ENCODE assay signal across 17 cellular contexts in the genomic region with DNA sequence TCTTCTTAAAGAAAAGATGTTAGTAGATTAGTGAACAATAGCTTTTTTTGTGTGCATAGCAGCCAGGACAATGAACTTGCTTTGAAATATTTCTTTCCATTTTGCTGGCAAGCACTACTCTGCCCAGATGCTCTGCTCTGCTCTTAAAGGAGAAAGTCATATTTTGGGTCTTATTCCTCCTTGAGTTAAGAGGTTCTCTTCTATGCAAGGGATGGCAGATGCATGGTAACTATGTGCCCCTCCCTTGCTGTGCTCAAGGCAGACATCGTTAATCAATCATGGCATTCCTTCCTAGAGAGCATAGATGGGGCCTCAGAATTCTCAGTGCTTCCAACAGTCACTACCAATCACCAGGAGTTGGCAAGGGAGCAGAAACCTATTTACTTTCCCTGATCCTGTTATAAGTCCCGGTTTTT. TPM values are rescaled to one million over a fixed set of nuclear protein-coding genes. Genes with fewer than 3 reads are reported as not detected.
DNase-seq lines count a peak whose midpoint lies in the region; ATAC-seq and TF ChIP-seq lines count a peak whose summit lies in the region.
"Had no signal": no experiment of that assay in that cellular context is flagged by ENCODE, and none has a peak within 500 bp of the region (broad histone marks: within the 10 kb centered on the region; RNA-seq: fewer than 3 reads in every experiment).

No MANE protein-coding gene starts in this region.

- H3K4me2 ChIP-seq in IMR-90 (ENCODE audit: low read depth, low read length): no peak overlapping the region

- H4K91ac ChIP-seq in IMR-90 (ENCODE audit: insufficient read depth, low read depth, low read length): no peak overlapping the region

- H3K27me3 ChIP-seq in IMR-90 (ENCODE audit: control insufficient read depth, insufficient read depth, low read length): no peaks in the 10 kb centered on the region
- no peaks in the 10 kb centered on the region for H3K27me3 ChIP-seq in lower lobe of right lung (ENCODE audit: low read depth)
- H3K27me3 ChIP-seq: left lung, transverse colon had no signal

- no peak overlapping the region for H3K18ac ChIP-seq in IMR-90 (ENCODE audit: low read depth, low read length)

- CTCF ChIA-PET in IMR-90 (lab: Yijun Ruan, JAX): interaction anchor here (0.6 kb wide), 1 partner anchor 13 kb away, joined by 4 read pairs; no protein-coding TSS in a partner anchor

- H3K9me1 ChIP-seq in IMR-90 (ENCODE audit: insufficient read depth, low read length): 0 out of 2 replicates have a peak, but pooled peaks cover 4% of the 10 kb centered on the region

- intact Hi-C loops in IMR-90 (cut with micrococcal nuclease) (no loop called here), lower lobe of right lung (cut with DNase I) (no loop called here)

- H3K23ac ChIP-seq in IMR-90 (ENCODE audit: low read depth, low read length): no peak overlapping the region

- H3K4me3 Mint-ChIP-seq in progenitor cell of endocrine pancreas (ENCODE audit: low read depth): no peak overlapping the region
- H3K4me3 Mint-ChIP-seq: activated naive CD8-positive, alpha-beta T cell treated with anti-CD3 and anti-CD28 coated beads, Interleukin-2, amount 10 ng/mL, durations not matched to agents 7 days and 5 days; naive thymus-derived CD4-positive, alpha-beta T cell; T-helper 2 cell treated with Interferon-gamma antibody and Interleukin-4, amounts not matched to agents 5 μg/mL and 100 μg/mL, for 36 hours had no signal

- H3K9me3 ChIP-seq in IMR-90 (ENCODE audit: control insufficient read depth, insufficient read depth, low read length) (no peaks in the 10 kb centered on the region), lower lobe of right lung (no peaks in the 10 kb centered on the region)
- H3K9me3 ChIP-seq: left lung, transverse colon had no signal

- in situ Hi-C loops in IMR-90 (cut with MboI; ENCODE audit: low sequenced_read_pairs): no loop called here

- H3K4me1 ChIP-seq in IMR-90 (ENCODE audit: control insufficient read depth, insufficient read depth, low read length) (peaks cover 7% of the 10 kb centered on the region), lower lobe of right lung (peaks cover 11% of the 10 kb centered on the region)
- H3K4me1 ChIP-seq: left lung had no signal

- H3K14ac ChIP-seq in IMR-90 (replicated peaks; ENCODE audit: low read depth, low read length): no peak overlapping the region

- H3K27me3 Mint-ChIP-seq in progenitor cell of endocrine pancreas: no peaks in the 10 kb centered on the region
- H3K27me3 Mint-ChIP-seq: activated naive CD8-positive, alpha-beta T cell treated with anti-CD3 and anti-CD28 coated beads, Interleukin-2, amount 10 ng/mL, durations not matched to agents 7 days and 5 days; naive thymus-derived CD4-positive, alpha-beta T cell had no signal

- no peak overlapping the region for H4K5ac ChIP-seq in IMR-90 (ENCODE audit: low read depth, low read length)

- WGBS in IMR-90 (ENCODE audit: extremely low coverage in 2 of 2, insufficient read length in 1 of 2), 2 experiments: 63% methylated on average over 1 of the region's 2 CpGs; no CpG with 5 or more reads in 1 of the 2 experiments

- H2BK15ac ChIP-seq in IMR-90 (ENCODE audit: low read depth, low read length): no peak overlapping the region

- H2AK5ac ChIP-seq in IMR-90 (ENCODE audit: low read depth, low read length): no peak overlapping the region; the same call in 1 of the 2 replicates

- H2BK120ac ChIP-seq in IMR-90 (ENCODE audit: low read depth, low read length): no peak overlapping the region

- H3K4me1 Mint-ChIP-seq in progenitor cell of endocrine pancreas (ENCODE audit: low read depth): peaks cover 9% of the 10 kb centered on the region

- TF ChIP-seq CTCF in IMR-90 (conservative IDR thresholded peaks at IDR 0.05; ENCODE audit: low read depth, low read length): no peak
- no peak for TF ChIP-seq CTCF in GM10266 (IDR thresholded peaks at IDR 0.05; ENCODE audit: control insufficient read depth, insufficient read depth, low read depth, missing control alignments)
- no peak for TF ChIP-seq CTCF in progenitor cell of endocrine pancreas (IDR thresholded peaks at IDR 0.05; ENCODE audit: unreplicated experiment)
- no peak for TF ChIP-seq CTCF in lower lobe of right lung (IDR thresholded peaks at IDR 0.05)

- H3K27ac Mint-ChIP-seq in progenitor cell of endocrine pancreas: no peak overlapping the region
- H3K27ac Mint-ChIP-seq: T-helper 2 cell treated with Interferon-gamma antibody and Interleukin-4, amounts not matched to agents 5 μg/mL and 100 μg/mL, for 36 hours had no signal

- no peak for TF ChIP-seq POLR2A in IMR-90 (IDR thresholded peaks at IDR 0.05; ENCODE audit: low read depth, low read length)

- H2AFZ ChIP-seq in IMR-90 (replicated peaks; ENCODE audit: low read length, poor library complexity): no peak overlapping the region

- dilution Hi-C loops in IMR-90 (cut with HindIII; ENCODE audit: low sequenced_read_pairs, unreplicated experiment): no loop called here

- ATAC-seq in IMR-90 (ENCODE audit: low read depth): peak; percentile 63
- no peak for ATAC-seq in HG02885 (IDR thresholded peaks at IDR 0.05; ENCODE audit: poor library complexity, unreplicated experiment)
- no peak for ATAC-seq in lower lobe of right lung
- ATAC-seq: naive thymus-derived CD4-positive, alpha-beta T cell; Right ventricle myocardium inferior had no signal

- no peaks in the 10 kb centered on the region for H4K20me1 ChIP-seq in IMR-90 (ENCODE audit: insufficient read depth, low read length)

- H2BK20ac ChIP-seq in IMR-90 (ENCODE audit: low read depth, low read length): no peak overlapping the region

- no peak overlapping the region for H3K9ac ChIP-seq in IMR-90 (ENCODE audit: low read depth, low read length)

- no peak overlapping the region for H4K8ac ChIP-seq in IMR-90 (ENCODE audit: low read depth in 2 of 2, low read length in 2 of 2)

- no peak overlapping the region for H3K56ac ChIP-seq in IMR-90 (ENCODE audit: extremely low read depth, insufficient read depth, low read length)

- H3K4me3 ChIP-seq in IMR-90 (ENCODE audit: insufficient read depth, low read depth, low read length) (no peak overlapping the region), lower lobe of right lung (no peak overlapping the region)
- H3K4me3 ChIP-seq: left lung, transverse colon had no signal

- no peak overlapping the region for H3K4ac ChIP-seq in IMR-90 (ENCODE audit: low read depth, low read length)

- no peak for TF ChIP-seq RAD21 in IMR-90 (IDR thresholded peaks at IDR 0.05; ENCODE audit: low read length)

- H3K36me3 ChIP-seq in IMR-90 (ENCODE audit: control insufficient read depth, insufficient read depth, low read length) (peaks cover 20% of the 10 kb centered on the region), lower lobe of right lung (peaks cover 45% of the 10 kb centered on the region)
- H3K36me3 ChIP-seq: transverse colon had no signal

- BruUV-seq in IMR-90 (replicated peaks; lab: Mats Ljungman, UMichigan): no TSS peak

- H3K9me3 Mint-ChIP-seq in progenitor cell of endocrine pancreas (ENCODE audit: low read depth): no peaks in the 10 kb centered on the region
- H3K9me3 Mint-ChIP-seq: activated naive CD8-positive, alpha-beta T cell treated with anti-CD3 and anti-CD28 coated beads, Interleukin-2, amount 10 ng/mL, durations not matched to agents 7 days and 5 days; T-helper 2 cell treated with Interferon-gamma antibody and Interleukin-4, amounts not matched to agents 5 μg/mL and 100 μg/mL, for 36 hours had no signal

- H2BK5ac ChIP-seq in IMR-90 (ENCODE audit: low read depth, low read length, poor library complexity, severe bottlenecking): no peak overlapping the region

- peaks cover 10 to 13% of the 10 kb centered on the region in 2 experiments; a peak in 3 of 4 replicates for H3K79me1 ChIP-seq in IMR-90 (ENCODE audit: low read depth in 1 of 2, low read length in 2 of 2)

- POLR2A ChIA-PET in IMR-90 (lab: Charles Lee; ENCODE audit: unreplicated experiment): no interaction called here

- H2AK9ac ChIP-seq in IMR-90 (replicated peaks; ENCODE audit: low read depth, low read length, poor library complexity): no peak overlapping the region

- H3K36me3 Mint-ChIP-seq in progenitor cell of endocrine pancreas (ENCODE audit: insufficient read depth): peaks cover 7% of the 10 kb centered on the region

- H3K27ac ChIP-seq in IMR-90 (ENCODE audit: insufficient read depth, low read length) (no peak overlapping the region), lower lobe of right lung (no peak overlapping the region)
- H3K27ac ChIP-seq: left lung, transverse colon had no signal

- peak; percentile 53 for DNase-seq in COLO829 (ENCODE audit: low spot score)
- no peak for DNase-seq in IMR-90
- DNase-seq in astrocyte of the hippocampus (ENCODE audit: low read depth, low spot score): peak; percentile 11
- peak; percentile 55 for DNase-seq in medulla oblongata (ENCODE audit: extremely low spot score)
- no peak for DNase-seq in GM10266 (ENCODE audit: extremely low spot score)
- DNase-seq in progenitor cell of endocrine pancreas (ENCODE audit: low spot score, unreplicated experiment): no peak
- no peak for DNase-seq in lower lobe of right lung
- DNase-seq: activated CD4-positive, alpha-beta T cell treated with anti-CD3 and anti-CD28 coated beads for 48 hours; activated naive CD8-positive, alpha-beta T cell treated with anti-CD3 and anti-CD28 coated beads, Interleukin-2, amount 10 ng/mL, durations not matched to agents 7 days and 5 days; left lung; naive thymus-derived CD4-positive, alpha-beta T cell; NCI-H526 treated with DMSO at 0.1 percent for 48 hours; retina; transverse colon had no signal

TF ChIP-seq in IMR-90, 13 proteins besides CTCF, POLR2A, EP300 and RAD21 (continues in another document):
- no peak for TF ChIP-seq RFX5 (IDR thresholded peaks at IDR 0.05; ENCODE audit: low read depth, low read length)

RNA-seq across cellular contexts. Expression of gene NIPAL3, which starts 27.6 kb away (rescaled TPM):
- 95.3 and 123 TPM in 2 replicates for total RNA-seq in IMR-90 (2012; rRNA removed)
- 49.0 and 55.0 TPM in 2 replicates for polyA plus RNA-seq in IMR-90 (2012; rRNA removed)
- polyA plus RNA-seq in IMR-90 (2012; cell fraction: cytosol; rRNA removed): 56.5 and 99.1 TPM in 2 replicates
- 25.9 and 38.1 TPM in 2 replicates for polyA plus RNA-seq in IMR-90 (2012; cell fraction: nucleus; rRNA removed; ENCODE audit: low replicate concordance)
- 13.1 and 13.5 TPM in 2 replicates for total RNA-seq in progenitor cell of endocrine pancreas
- 38.0 TPM for total RNA-seq in lower lobe of right lung

RNA-seq across cellular contexts. Expression of gene STPG1, which starts 29.7 kb away (rescaled TPM):
- 3.0 and 3.6 TPM in 2 replicates for total RNA-seq in IMR-90 (2012; rRNA removed)
- polyA plus RNA-seq in IMR-90 (2012; rRNA removed): 6.5 and 7.5 TPM in 2 replicates
- 4.3 and 4.5 TPM in 2 replicates for polyA plus RNA-seq in IMR-90 (2012; cell fraction: cytosol; rRNA removed)
- 4.0 and 5.8 TPM in 2 replicates for polyA plus RNA-seq in IMR-90 (2012; cell fraction: nucleus; rRNA removed; ENCODE audit: low replicate concordance)
- total RNA-seq in progenitor cell of endocrine pancreas: 16.7 and 19.2 TPM in 2 replicates
- total RNA-seq in lower lobe of right lung: 13.1 TPM

RNA-seq across cellular contexts. Expression of gene RCAN3, which starts 59.4 kb away (rescaled TPM):
- total RNA-seq in IMR-90 (2012; rRNA removed): 5.9 and 8.6 TPM in 2 replicates
- 4.0 and 4.2 TPM in 2 replicates for polyA plus RNA-seq in IMR-90 (2012; rRNA removed)
- polyA plus RNA-seq in IMR-90 (2012; cell fraction: cytosol; rRNA removed): 2.1 and 4.0 TPM in 2 replicates
- 1.7 and 4.2 TPM in 2 replicates for polyA plus RNA-seq in IMR-90 (2012; cell fraction: nucleus; rRNA removed; ENCODE audit: low replicate concordance)
- 31.0 and 32.5 TPM in 2 replicates for total RNA-seq in progenitor cell of endocrine pancreas
- total RNA-seq in lower lobe of right lung: 16.7 TPM

Comparison
In these comparisons a context has a peak if more than half of its experiments do, and no peak if none do; other contexts are left out.
1. DNase-seq: peak in COLO829 (single experiment), astrocyte of the hippocampus (single experiment) and medulla oblongata (single experiment); none in IMR-90 (single experiment), GM10266 (single experiment), progenitor cell of endocrine pancreas (single experiment) and lower lobe of right lung (single experiment).